ENCODE assay signal across 21 cellular contexts in genomic region chr2:79670198-79670597, GRCh38.
DNase-seq lines count a peak whose midpoint lies in the region; ATAC-seq lines count a peak whose summit lies in the region.
"Had no signal": no experiment of that assay in that cellular context is flagged by ENCODE, and none has a peak within 500 bp of the region (broad histone marks: within the 10 kb centered on the region; RNA-seq: fewer than 3 reads in every experiment).

No MANE protein-coding gene starts in this region.

- H3K27me3 ChIP-seq in SJCRH30 = peaks cover 14% of the 10 kb centered on the region
- H3K27me3 ChIP-seq: breast epithelium, heart right ventricle, tibial nerve had no signal

- H3K4me1 ChIP-seq in SJCRH30 = no peaks in the 10 kb centered on the region
- H3K4me1 ChIP-seq: breast epithelium, heart right ventricle, tibial nerve had no signal

- no peaks in the 10 kb centered on the region for H3K9me3 ChIP-seq in SJCRH30 (replicated peaks)
- H3K9me3 ChIP-seq: breast epithelium, tibial nerve had no signal

- no peak overlapping the region for H3K4me3 ChIP-seq in SJCRH30
- H3K4me3 ChIP-seq: breast epithelium, heart right ventricle, tibial nerve had no signal

- DNase-seq in NCI-H82 (lab: John Stamatoyannopoulos, UW) (peak; percentile 39), NCI-H82 treated with DMSO at 0.1 percent for 48 hours (lab: John Stamatoyannopoulos, UW; ENCODE audit: unreplicated experiment) (no peak), SJCRH30 (peak; percentile 17 to 44), islet precursor cell (peak; percentile 90), AG08395 (ENCODE audit: low spot score) (no peak), KG1 (lab: John Stamatoyannopoulos, UW) (no peak)
- DNase-seq: 8988T; activated CD4-positive, alpha-beta memory T cell treated with anti-CD3 and anti-CD28 coated beads, Interleukin-2, amount 10 ng/mL, durations not matched to agents 7 days and 5 days; CD4-positive, alpha-beta T cell; EL; heart right ventricle; left cardiac atrium; NCI-H2029 treated with DMSO at 0.1 percent for 48 hours; SW 1271 had no signal

- ATAC-seq in GM19397 (IDR thresholded peaks at IDR 0.05; ENCODE audit: unreplicated experiment) (no peak), HG03159 (IDR thresholded peaks at IDR 0.05; ENCODE audit: unreplicated experiment) (no peak)
- ATAC-seq: heart right ventricle; Panc1; stimulated activated memory B cell treated with anti-CD40 and anti-IgM and Interleukin-4, amounts not matched to agents 10 μg/mL and 1 μg/mL and 100 μg/mL, for 72 hours had no signal

- no peak overlapping the region for H3K27ac ChIP-seq in SJCRH30
- H3K27ac ChIP-seq: breast epithelium, heart right ventricle, tibial nerve, VCaP had no signal

- no peaks in the 10 kb centered on the region; the same call in 1 of the 2 replicates for H3K36me3 ChIP-seq in SJCRH30
- H3K36me3 ChIP-seq: breast epithelium, heart right ventricle, tibial nerve had no signal

Comparison
In these comparisons a context has a peak if more than half of its experiments do, and no peak if none do; other contexts are left out.
1. DNase-seq: peak in NCI-H82 (single experiment), SJCRH30 (2 of 2) and islet precursor cell (single experiment); none in NCI-H82 treated with DMSO at 0.1 percent for 48 hours (single experiment), AG08395 (single experiment) and KG1 (single experiment).